In genomic region chr18:56987236-56987635, GRCh38 we compare ENCODE assay signal across 24 cellular contexts.
"Had no signal": no experiment of that assay in that cellular context is flagged by ENCODE, and none has a peak within 500 bp of the region (broad histone marks: within the 10 kb centered on the region; RNA-seq: fewer than 3 reads in every experiment).

No MANE protein-coding gene starts in this region.

- H3K4me1 Mint-ChIP-seq: central memory CD8-positive, alpha-beta T cell had no signal

- FAIRE-seq: astrocyte, keratinocyte had no signal

- H3K27me3 ChIP-seq: gastroesophageal sphincter, heart left ventricle, upper lobe of left lung had no signal

- H3K9me3 Mint-ChIP-seq: activated naive CD8-positive, alpha-beta T cell treated with anti-CD3 and anti-CD28 coated beads for 36 hours; activated T-cell treated with anti-CD3 and anti-CD28 coated beads, Interleukin-2, amount 50 U/mL, for 4 hours; activated T-helper 2 cell treated with anti-CD3 and anti-CD28 coated beads, Interferon-gamma antibody, Interleukin-2, Interleukin-4, amounts not matched to agents 10 μg/mL and 5 μg/mL and 100 μg/mL, durations not matched to agents 14 hours and 24 hours and 36 hours; central memory CD8-positive, alpha-beta T cell; neural crest cell; T-helper 1 cell treated with Interleukin-12 subunit alpha and Interleukin-12 subunit beta and Interleukin-4 antibody, amounts not matched to agents 30 μg/mL and 1 μg/mL, for 36 hours had no signal

- DNase-seq: activated CD4-positive, alpha-beta T cell treated with anti-CD3 and anti-CD28 coated beads for 4 hours; activated CD4-positive, alpha-beta T cell treated with anti-CD3 and anti-CD28 coated beads, Interleukin-2, amount 50 U/mL, for 48 hours; activated CD4-positive, CD25-positive, alpha-beta regulatory T cell; activated CD8-positive, alpha-beta memory T cell treated with anti-CD3 and anti-CD28 coated beads, Interleukin-2, amount 50 U/mL, for 48 hours; activated naive CD4-positive, alpha-beta T cell treated with Interleukin-2 at 50 U/mL for 16 hours; activated naive CD8-positive, alpha-beta T cell treated with anti-CD3 and anti-CD28 coated beads for 36 hours; activated T-cell treated with anti-CD3 and anti-CD28 coated beads, Interleukin-2, amount 50 U/mL, for 4 hours; heart left ventricle; lower lobe of right lung; naive B cell; stimulated activated CD4-positive, alpha-beta T cell treated with anti-CD3 and anti-CD28 coated beads, Interleukin-2, amount 100 ng/mL, for 48 hours; stimulated activated CD8-positive, alpha-beta memory T cell treated with anti-CD3 and anti-CD28 coated beads, Interleukin-4, amount 100 ng/mL, for 48 hours; stimulated activated naive CD4-positive, alpha-beta T cell; T1000; upper lobe of left lung had no signal

- H3K36me3 ChIP-seq: gastroesophageal sphincter, heart left ventricle, lower lobe of right lung, thoracic aorta, upper lobe of left lung had no signal

- H3K27ac ChIP-seq: gastroesophageal sphincter, heart left ventricle, lower lobe of right lung, thoracic aorta, upper lobe of left lung had no signal

- H3K27ac Mint-ChIP-seq: activated naive CD8-positive, alpha-beta T cell treated with anti-CD3 and anti-CD28 coated beads for 36 hours; activated T-helper 2 cell treated with anti-CD3 and anti-CD28 coated beads, Interferon-gamma antibody, Interleukin-2, Interleukin-4, amounts not matched to agents 10 μg/mL and 5 μg/mL and 100 μg/mL, durations not matched to agents 14 hours and 24 hours and 36 hours; T-helper 1 cell treated with Interleukin-12 subunit alpha and Interleukin-12 subunit beta and Interleukin-4 antibody, amounts not matched to agents 30 μg/mL and 1 μg/mL, for 36 hours had no signal

- H3K4me3 Mint-ChIP-seq: activated naive CD8-positive, alpha-beta T cell treated with anti-CD3 and anti-CD28 coated beads for 36 hours; activated T-cell treated with anti-CD3 and anti-CD28 coated beads, Interleukin-2, amount 50 U/mL, for 4 hours; central memory CD8-positive, alpha-beta T cell; naive B cell; neural crest cell; T-helper 1 cell treated with Interleukin-12 subunit alpha and Interleukin-12 subunit beta and Interleukin-4 antibody, amounts not matched to agents 30 μg/mL and 1 μg/mL, for 36 hours had no signal

- ATAC-seq: activated T-cell treated with anti-CD3 and anti-CD28 coated beads, Interleukin-2, amount 50 U/mL, for 4 hours; gastroesophageal sphincter; heart left ventricle; lower lobe of right lung had no signal

- H3K27me3 Mint-ChIP-seq: activated naive CD8-positive, alpha-beta T cell treated with anti-CD3 and anti-CD28 coated beads for 36 hours; central memory CD8-positive, alpha-beta T cell; naive B cell had no signal

- H3K4me1 ChIP-seq: lower lobe of right lung, upper lobe of left lung had no signal

- H3K9me3 ChIP-seq: gastroesophageal sphincter, heart left ventricle, lower lobe of right lung, mucosa of descending colon, thoracic aorta, upper lobe of left lung had no signal

- H3K4me3 ChIP-seq: gastroesophageal sphincter, heart left ventricle, lower lobe of right lung, mucosa of descending colon, thoracic aorta, upper lobe of left lung had no signal
